In genomic region chr22:39634530-39635399, GRCh38 we compare ENCODE assay signal across 1 cellular context.
A peak's percentile ranks its signal among the peaks of the same experiment; 100 is the strongest.
TF ChIP-seq lines count a peak whose summit lies in the region.

No MANE protein-coding gene starts in this region.

TF ChIP-seq in K562, 482 proteins besides CTCF, POLR2A, EP300 and RAD21 (continued from another document and continues in another):
- TF ChIP-seq PKNOX1 (IDR thresholded peaks at IDR 0.05) (peak; percentile 11; the same call in 1 of the 2 replicates), HMG20A (CRISPR knock-in tag; conservative IDR thresholded peaks at IDR 0.05) (no peak), PYGO2 (tag; IDR thresholded peaks at IDR 0.05) (no peak), CHD7 (IDR thresholded peaks at IDR 0.05; ENCODE audit: low read depth, low read length) (no peak), JUN (IDR thresholded peaks at IDR 0.05; ENCODE audit: borderline replicate concordance, low read depth, low read length) (peak; percentile 54; the same call in 1 of the 2 replicates), JUN (CRISPR knock-in tag; IDR thresholded peaks at IDR 0.05; ENCODE audit: borderline replicate concordance) (no peak), FOSL1 (tag; conservative IDR thresholded peaks at IDR 0.05) (peak; percentile 72), DPF2 (IDR thresholded peaks at IDR 0.05) (peak; percentile 69), RFX7 (CRISPR knock-in tag; IDR thresholded peaks at IDR 0.05) (no peak), NELFE (IDR thresholded peaks at IDR 0.05; ENCODE audit: insufficient read depth, insufficient read length) (no peak), THAP12 (CRISPR knock-in tag; IDR thresholded peaks at IDR 0.05) (no peak), ZNF280A (IDR thresholded peaks at IDR 0.05; ENCODE audit: low read depth, partially characterized antibody) (no peak), MEF2A (IDR thresholded peaks at IDR 0.05; ENCODE audit: control insufficient read depth, low read depth, low read length) (no peak), ZFP36 (IDR thresholded peaks at IDR 0.05; ENCODE audit: low read depth, low read length, partially characterized antibody) (peak; percentile 74), STAG1 (CRISPR knock-in tag; IDR thresholded peaks at IDR 0.05; ENCODE audit: borderline replicate concordance) (no peak), MAFF (IDR thresholded peaks at IDR 0.05; ENCODE audit: low read length) (0 out of 2 replicates have a peak, but pooled peaks have one; percentile 18), RBBP5 (IDR thresholded peaks at IDR 0.05; ENCODE audit: borderline replicate concordance, insufficient read depth, low read length, poor library complexity, severe bottlenecking) (no peak), NFE2 (IDR thresholded peaks at IDR 0.05; ENCODE audit: low read depth) (peak; percentile 75), E2F8 (IDR thresholded peaks at IDR 0.05; ENCODE audit: low read depth, partially characterized antibody) (no peak), SOX6 (IDR thresholded peaks at IDR 0.05) (no peak), BHLHE40 (IDR thresholded peaks at IDR 0.05; ENCODE audit: low read length) (no peak), THRB (CRISPR knock-in tag; conservative IDR thresholded peaks at IDR 0.05) (no peak), GATAD2A (IDR thresholded peaks at IDR 0.05) (no peak), REST (CRISPR knock-in tag; IDR thresholded peaks at IDR 0.05; ENCODE audit: low read depth) (no peak), CHD2 (IDR thresholded peaks at IDR 0.05; ENCODE audit: low read depth, low read length) (no peak), BDP1 (IDR thresholded peaks at IDR 0.05; ENCODE audit: insufficient read depth, insufficient read length) (no peak), KLF6 (CRISPR knock-in tag; IDR thresholded peaks at IDR 0.05; ENCODE audit: borderline replicate concordance) (no peak)
